8 cellular contexts compared by ENCODE assay signal in genomic region chr7:77651544-77652162, GRCh38. TPM values are rescaled to one million over a fixed set of nuclear protein-coding genes. Genes with fewer than 3 reads are reported as not detected.
A peak's percentile ranks its signal among the peaks of the same experiment; 100 is the strongest.
DNase-seq lines count a peak whose midpoint lies in the region; ATAC-seq, FAIRE-seq and TF ChIP-seq lines count a peak whose summit lies in the region.

No MANE protein-coding gene starts in this region.

- CTCF ChIA-PET in activated CD4-positive, alpha-beta T cell treated with anti-CD3 and anti-CD28 coated beads for 36 hours (lab: Charles Lee) = interaction anchor here (0.5 to 4.1 kb wide), 57 partner anchors 9 to 798 kb away, joined by 3 to 66 read pairs (median 4); partner anchors contain the start of genes PHTF2, RSBN1L and TMEM60
- CTCF ChIA-PET in endothelial cell of umbilical vein (lab: Charles Lee) = interaction anchor here (0.7 to 4.1 kb wide), 64 partner anchors 8 to 389 kb away, joined by 3 to 43 read pairs (median 5); partner anchors contain the start of genes PHTF2, RSBN1L and TMEM60

- peak; percentile 41 for DNase-seq in activated CD4-positive, alpha-beta T cell treated with anti-CD3 and anti-CD28 coated beads for 36 hours
- no peak for DNase-seq in activated CD4-positive, alpha-beta T cell treated with anti-CD3 and anti-CD28 coated beads for 1 hour
- DNase-seq in HuH-7 (ENCODE audit: low spot score) (peak; percentile 15), SK-N-MC (ENCODE audit: low read depth, low spot score) (peak; percentile 12), endothelial cell of umbilical vein (ENCODE audit: low read depth, low spot score) (peak; percentile 54), neural crest cell (ENCODE audit: low read depth, low spot score) (peak; percentile 41), islet precursor cell (no peak)

- POLR2A ChIA-PET in activated CD4-positive, alpha-beta T cell treated with anti-CD3 and anti-CD28 coated beads for 36 hours (lab: Charles Lee) = no interaction called here
- POLR2A ChIA-PET in endothelial cell of umbilical vein (lab: Charles Lee) = interaction anchor here (0.6 kb wide), 1 partner anchor 123 kb away, joined by 4 read pairs; no protein-coding TSS in a partner anchor

- no peak overlapping the region for H3K9ac ChIP-seq in SK-N-MC (ENCODE audit: insufficient read length)
- H3K9ac ChIP-seq in endothelial cell of umbilical vein (replicated peaks; ENCODE audit: extremely low read depth, insufficient read depth, low read length) = no peak overlapping the region

- H3K4me3 ChIP-seq in SK-N-MC = no peak overlapping the region
- no peak overlapping the region for H3K4me3 ChIP-seq in endothelial cell of umbilical vein (replicated peaks in 1 of 3; ENCODE audit: insufficient read depth in 1 of 3, low read depth in 1 of 3, low read length in 3 of 3)

- no peaks in the 10 kb centered on the region for H3K36me3 Mint-ChIP-seq in activated CD4-positive, alpha-beta T cell treated with anti-CD3 and anti-CD28 coated beads for 36 hours (ENCODE audit: low read depth)
- H3K36me3 Mint-ChIP-seq in neural crest cell (ENCODE audit: low read depth) = peaks cover 2% of the 10 kb centered on the region

- H3K9me1 ChIP-seq in endothelial cell of umbilical vein (replicated peaks; ENCODE audit: control insufficient read depth, extremely low read depth, insufficient read depth, low read length) = no peaks in the 10 kb centered on the region

- H3K4me1 ChIP-seq in endothelial cell of umbilical vein (ENCODE audit: control insufficient read depth, extremely low read depth, insufficient read depth, low read length) = no peaks in the 10 kb centered on the region

- no peaks in the 10 kb centered on the region for H3K4me1 Mint-ChIP-seq in activated CD4-positive, alpha-beta T cell treated with anti-CD3 and anti-CD28 coated beads for 36 hours
- H3K4me1 Mint-ChIP-seq in neural crest cell = peaks cover 3% of the 10 kb centered on the region

- FAIRE-seq in endothelial cell of umbilical vein (lab: Jason Lieb, UNC) = peak; percentile 82

- no peak overlapping the region for H2AFZ ChIP-seq in endothelial cell of umbilical vein (ENCODE audit: low read depth, low read length)

- TF ChIP-seq CTCF in endothelial cell of umbilical vein (IDR thresholded peaks at IDR 0.05; ENCODE audit: extremely low read depth in 1 of 2, insufficient read depth in 1 of 2, low read depth in 1 of 2, low read length in 2 of 2) (peak; percentile 47 to 54), neural crest cell (conservative IDR thresholded peaks at IDR 0.05) (peak; percentile 81)

- no peaks in the 10 kb centered on the region for H3K79me2 ChIP-seq in endothelial cell of umbilical vein (ENCODE audit: control insufficient read depth, insufficient read depth, low read length)

- H3K27me3 ChIP-seq in endothelial cell of umbilical vein (ENCODE audit: control insufficient read depth in 2 of 2, insufficient read depth in 2 of 2, low read length in 2 of 2) = no peaks in the 10 kb centered on the region

- intact Hi-C loops in activated CD4-positive, alpha-beta T cell treated with anti-CD3 and anti-CD28 coated beads for 36 hours (cut with DNase I, micrococcal nuclease) = loop anchor here (1.0 to 10.0 kb wide), 5 partner anchors 108 to 1523 kb away; no protein-coding TSS in a partner anchor
- intact Hi-C loops in endothelial cell of umbilical vein (cut with micrococcal nuclease) = loop anchor here (1.0 to 10.0 kb wide), 2 partner anchors 108 to 393 kb away; no protein-coding TSS in a partner anchor

- no peak for ATAC-seq in activated CD4-positive, alpha-beta T cell treated with anti-CD3 and anti-CD28 coated beads for 36 hours
- no peak for ATAC-seq in GM18520 (IDR thresholded peaks at IDR 0.05; ENCODE audit: unreplicated experiment)

- no peak for TF ChIP-seq POLR2A in endothelial cell of umbilical vein (IDR thresholded peaks at IDR 0.05; ENCODE audit: low read depth, low read length)

- no peak overlapping the region for H3K27ac Mint-ChIP-seq in activated CD4-positive, alpha-beta T cell treated with anti-CD3 and anti-CD28 coated beads for 36 hours
- H3K27ac Mint-ChIP-seq in neural crest cell (ENCODE audit: unreplicated experiment) = no peak overlapping the region

- dilution Hi-C loops in endothelial cell of umbilical vein (cut with MboI; ENCODE audit: extremely low pct_ligation_motif_present, low sequenced_read_pairs) = no loop called here

- H3K27me3 Mint-ChIP-seq in activated CD4-positive, alpha-beta T cell treated with anti-CD3 and anti-CD28 coated beads for 36 hours = no peaks in the 10 kb centered on the region
- no peaks in the 10 kb centered on the region for H3K27me3 Mint-ChIP-seq in neural crest cell (ENCODE audit: low read depth)

- H3K9me3 Mint-ChIP-seq in activated CD4-positive, alpha-beta T cell treated with anti-CD3 and anti-CD28 coated beads for 36 hours (ENCODE audit: low read depth) = no peaks in the 10 kb centered on the region
- no peaks in the 10 kb centered on the region for H3K9me3 Mint-ChIP-seq in neural crest cell

- H3K9me3 ChIP-seq in SK-N-MC (ENCODE audit: low read depth, low read length) (no peaks in the 10 kb centered on the region), endothelial cell of umbilical vein (replicated peaks; ENCODE audit: control insufficient read depth, insufficient read depth, low read length) (no peaks in the 10 kb centered on the region)

- no peak overlapping the region for H3K4me3 Mint-ChIP-seq in activated CD4-positive, alpha-beta T cell treated with anti-CD3 and anti-CD28 coated beads for 36 hours
- H3K4me3 Mint-ChIP-seq in neural crest cell = no peak overlapping the region

- H3K36me3 ChIP-seq in SK-N-MC (ENCODE audit: insufficient read depth, low read length) (no peaks in the 10 kb centered on the region), endothelial cell of umbilical vein (ENCODE audit: control insufficient read depth in 2 of 2, extremely low read depth in 1 of 2, insufficient read depth in 2 of 2, low read length in 2 of 2) (peaks cover 3 to 9% of the 10 kb centered on the region in 2 experiments)

- no TSS peak for BruUV-seq in endothelial cell of umbilical vein (replicated peaks; lab: Mats Ljungman, UMichigan)

- no peak overlapping the region for H3K4me2 ChIP-seq in endothelial cell of umbilical vein (ENCODE audit: insufficient read depth, low read length)

- no peaks in the 10 kb centered on the region for H4K20me1 ChIP-seq in endothelial cell of umbilical vein (replicated peaks; ENCODE audit: control insufficient read depth, extremely low read depth, insufficient read depth, low read length)

- no peak overlapping the region for H3K27ac ChIP-seq in SK-N-MC
- no peak overlapping the region for H3K27ac ChIP-seq in endothelial cell of umbilical vein (ENCODE audit: insufficient read depth, low read depth, low read length)

TF ChIP-seq in endothelial cell of umbilical vein, 7 proteins besides CTCF, POLR2A, EP300 and RAD21:
- TF ChIP-seq POLR2AphosphoS5 (IDR thresholded peaks at IDR 0.05; ENCODE audit: insufficient read depth, low read depth, low read length) (no peak), JUN (IDR thresholded peaks at IDR 0.05; ENCODE audit: borderline replicate concordance, insufficient read depth, insufficient read length, low read depth) (no peak)
TF ChIP-seq in endothelial cell of umbilical vein: peak in this region for 0.

RNA-seq across cellular contexts. Expression of gene RSBN1L, which starts 44.6 kb away (rescaled TPM):
- 10 to 100 TPM; 21.0 to 26.3 TPM for total RNA-seq in activated CD4-positive, alpha-beta T cell treated with anti-CD3 and anti-CD28 coated beads for 36 hours
- 13.1 and 13.3 TPM in 2 replicates for total RNA-seq in endothelial cell of umbilical vein
- polyA plus RNA-seq in endothelial cell of umbilical vein = 3.0 and 3.4 TPM in 2 replicates
- polyA plus RNA-seq in endothelial cell of umbilical vein (2011; cell fraction: cytosol; rRNA removed) = 4.3 and 4.5 TPM in 2 replicates
- polyA plus RNA-seq in endothelial cell of umbilical vein (2011; cell fraction: nucleus; rRNA removed) = 7.1 and 9.2 TPM in 2 replicates
- 6.7 and 11.1 TPM in 2 replicates for polyA plus RNA-seq in endothelial cell of umbilical vein (2012)
- 8.3 and 10.1 TPM in 2 replicates for polyA minus RNA-seq in endothelial cell of umbilical vein
- 16.0 TPM for polyA minus RNA-seq in endothelial cell of umbilical vein (2011; cell fraction: cytosol; rRNA and poly(A)+ RNA removed)
- 9.2 and 12.3 TPM in 2 replicates for polyA minus RNA-seq in endothelial cell of umbilical vein (2011; cell fraction: nucleus; rRNA and poly(A)+ RNA removed)
- 23.6 and 24.4 TPM in 2 replicates for total RNA-seq in neural crest cell

Comparison
In these comparisons a context has a peak if more than half of its experiments do, and no peak if none do; other contexts are left out.
1. DNase-seq: peak in activated CD4-positive, alpha-beta T cell treated with anti-CD3 and anti-CD28 coated beads for 36 hours (single experiment), HuH-7 (single experiment), SK-N-MC (single experiment), endothelial cell of umbilical vein (single experiment) and neural crest cell (single experiment); none in activated CD4-positive, alpha-beta T cell treated with anti-CD3 and anti-CD28 coated beads for 1 hour (single experiment) and islet precursor cell (single experiment).